ENCODE assay signal across 11 cellular contexts in the genomic region with DNA sequence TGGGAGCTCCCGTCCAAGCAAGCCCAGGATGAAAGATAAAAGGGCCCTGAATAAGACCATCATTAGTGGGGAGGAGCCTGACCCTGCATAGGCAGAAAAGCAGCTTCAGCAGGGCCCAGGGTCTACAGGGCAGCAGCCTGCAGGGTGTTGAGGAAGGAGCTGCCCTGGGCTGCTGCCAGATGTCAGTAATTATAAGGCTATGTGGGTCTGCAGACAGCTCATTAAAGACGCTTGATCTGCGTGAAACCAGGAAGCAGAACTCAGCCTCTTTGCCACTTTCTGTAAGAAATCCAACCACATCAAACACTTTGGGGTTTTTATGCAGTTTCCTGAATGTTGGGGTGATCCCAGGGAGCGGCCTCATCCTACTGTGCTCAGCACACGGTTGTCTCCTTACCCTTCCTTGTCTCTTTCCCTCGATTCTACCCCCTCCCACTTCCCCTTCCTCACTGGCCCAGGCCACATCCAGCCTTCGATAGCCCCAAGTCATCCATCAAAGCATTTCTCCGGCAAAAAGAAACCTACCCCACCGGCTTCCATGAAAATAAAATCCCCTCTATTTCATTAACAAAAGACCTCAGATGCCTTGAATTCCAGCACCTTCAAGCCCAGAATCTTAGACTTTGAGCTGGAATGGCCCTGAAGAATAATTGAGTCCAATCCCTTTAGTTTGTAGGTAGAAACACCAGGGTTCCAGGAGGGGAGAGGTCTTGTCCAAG. TPM values are rescaled to one million over a fixed set of nuclear protein-coding genes. Genes with fewer than 3 reads are reported as not detected.
DNase-seq lines count a peak whose midpoint lies in the region; ATAC-seq and TF ChIP-seq lines count a peak whose summit lies in the region.
"Had no signal": no experiment of that assay in that cellular context is flagged by ENCODE, and none has a peak within 500 bp of the region (broad histone marks: within the 10 kb centered on the region; RNA-seq: fewer than 3 reads in every experiment).

No MANE protein-coding gene starts in this region.

- no peaks in the 10 kb centered on the region for H3K9me3 ChIP-seq in gastrocnemius medialis

- intact Hi-C loops in activated T-helper 1 cell treated with anti-CD3 and anti-CD28 coated beads, Interleukin-12 subunit alpha, Interleukin-12 subunit beta, Interleukin-2, Interleukin-4 antibody, amounts not matched to agents 30 ng/mL and 10 ng/mL and 1 ng/mL, durations not matched to agents 14 hours and 24 hours and 36 hours (cut with micrococcal nuclease) = no loop called here
- intact Hi-C loops in gastrocnemius medialis (cut with DNase I; ENCODE audit: low total_unique reads) = no loop called here

- H3K27ac Mint-ChIP-seq in activated CD8-positive, alpha-beta memory T cell treated with anti-CD3 and anti-CD28 coated beads, Interleukin-2, amount 10 ng/mL, durations not matched to agents 7 days and 5 days = no peak overlapping the region
- no peak overlapping the region for H3K27ac Mint-ChIP-seq in activated T-helper 1 cell treated with anti-CD3 and anti-CD28 coated beads, Interleukin-12 subunit alpha, Interleukin-12 subunit beta, Interleukin-2, Interleukin-4 antibody, amounts not matched to agents 30 ng/mL and 10 ng/mL and 1 ng/mL, durations not matched to agents 14 hours and 24 hours and 36 hours
- H3K27ac Mint-ChIP-seq in stimulated activated effector memory CD8-positive, alpha-beta T cell treated with anti-CD3 and anti-CD28 coated beads, Interleukin-12 subunit alpha, Interleukin-12 subunit beta, amount 100 ng/mL, for 72 hours = no peak overlapping the region
- no peak overlapping the region for H3K27ac Mint-ChIP-seq in glutamatergic neuron (ENCODE audit: unreplicated experiment)

- no peaks in the 10 kb centered on the region for H3K9me3 Mint-ChIP-seq in activated CD8-positive, alpha-beta memory T cell treated with anti-CD3 and anti-CD28 coated beads, Interleukin-2, amount 10 ng/mL, durations not matched to agents 7 days and 5 days (ENCODE audit: low read depth)
- no peaks in the 10 kb centered on the region for H3K9me3 Mint-ChIP-seq in activated T-helper 1 cell treated with anti-CD3 and anti-CD28 coated beads, Interleukin-12 subunit alpha, Interleukin-12 subunit beta, Interleukin-2, Interleukin-4 antibody, amounts not matched to agents 30 ng/mL and 10 ng/mL and 1 ng/mL, durations not matched to agents 14 hours and 24 hours and 36 hours
- H3K9me3 Mint-ChIP-seq in stimulated activated effector memory CD8-positive, alpha-beta T cell treated with anti-CD3 and anti-CD28 coated beads, Interleukin-12 subunit alpha, Interleukin-12 subunit beta, amount 100 ng/mL, for 72 hours = no peaks in the 10 kb centered on the region
- H3K9me3 Mint-ChIP-seq in glutamatergic neuron (ENCODE audit: unreplicated experiment) = no peaks in the 10 kb centered on the region

- no peaks in the 10 kb centered on the region for H3K27me3 ChIP-seq in gastrocnemius medialis

- H3K4me1 Mint-ChIP-seq in activated CD8-positive, alpha-beta memory T cell treated with anti-CD3 and anti-CD28 coated beads, Interleukin-2, amount 10 ng/mL, durations not matched to agents 7 days and 5 days = peaks cover 15% of the 10 kb centered on the region
- peaks cover 17% of the 10 kb centered on the region for H3K4me1 Mint-ChIP-seq in activated T-helper 1 cell treated with anti-CD3 and anti-CD28 coated beads, Interleukin-12 subunit alpha, Interleukin-12 subunit beta, Interleukin-2, Interleukin-4 antibody, amounts not matched to agents 30 ng/mL and 10 ng/mL and 1 ng/mL, durations not matched to agents 14 hours and 24 hours and 36 hours (ENCODE audit: low read depth)
- peaks cover 25% of the 10 kb centered on the region for H3K4me1 Mint-ChIP-seq in stimulated activated effector memory CD8-positive, alpha-beta T cell treated with anti-CD3 and anti-CD28 coated beads, Interleukin-12 subunit alpha, Interleukin-12 subunit beta, amount 100 ng/mL, for 72 hours
- peaks cover 1% of the 10 kb centered on the region for H3K4me1 Mint-ChIP-seq in glutamatergic neuron (ENCODE audit: low read depth, unreplicated experiment)

- peaks cover 7% of the 10 kb centered on the region for H3K27me3 Mint-ChIP-seq in activated CD8-positive, alpha-beta memory T cell treated with anti-CD3 and anti-CD28 coated beads, Interleukin-2, amount 10 ng/mL, durations not matched to agents 7 days and 5 days
- H3K27me3 Mint-ChIP-seq in activated T-helper 1 cell treated with anti-CD3 and anti-CD28 coated beads, Interleukin-12 subunit alpha, Interleukin-12 subunit beta, Interleukin-2, Interleukin-4 antibody, amounts not matched to agents 30 ng/mL and 10 ng/mL and 1 ng/mL, durations not matched to agents 14 hours and 24 hours and 36 hours (ENCODE audit: insufficient read depth) = peaks cover 24% of the 10 kb centered on the region
- H3K27me3 Mint-ChIP-seq in glutamatergic neuron (ENCODE audit: unreplicated experiment) = no peaks in the 10 kb centered on the region

- no peaks in the 10 kb centered on the region for H3K36me3 Mint-ChIP-seq in activated CD8-positive, alpha-beta memory T cell treated with anti-CD3 and anti-CD28 coated beads, Interleukin-2, amount 10 ng/mL, durations not matched to agents 7 days and 5 days
- H3K36me3 Mint-ChIP-seq in activated T-helper 1 cell treated with anti-CD3 and anti-CD28 coated beads, Interleukin-12 subunit alpha, Interleukin-12 subunit beta, Interleukin-2, Interleukin-4 antibody, amounts not matched to agents 30 ng/mL and 10 ng/mL and 1 ng/mL, durations not matched to agents 14 hours and 24 hours and 36 hours (ENCODE audit: low read depth) = no peaks in the 10 kb centered on the region
- H3K36me3 Mint-ChIP-seq in stimulated activated effector memory CD8-positive, alpha-beta T cell treated with anti-CD3 and anti-CD28 coated beads, Interleukin-12 subunit alpha, Interleukin-12 subunit beta, amount 100 ng/mL, for 72 hours = no peaks in the 10 kb centered on the region
- H3K36me3 Mint-ChIP-seq in glutamatergic neuron (ENCODE audit: unreplicated experiment) = no peaks in the 10 kb centered on the region

- no peak overlapping the region for H3K27ac ChIP-seq in gastrocnemius medialis

- CTCF ChIA-PET in activated CD8-positive, alpha-beta memory T cell treated with anti-CD3 and anti-CD28 coated beads, Interleukin-2, amount 10 ng/mL, durations not matched to agents 7 days and 5 days (lab: Charles Lee) = interaction anchor here (1.8 to 2.1 kb wide), 2 partner anchors 8 to 72 kb away, joined by 6 to 7 read pairs; no protein-coding TSS in a partner anchor

- no peak for DNase-seq in activated CD8-positive, alpha-beta memory T cell treated with anti-CD3 and anti-CD28 coated beads, Interleukin-2, amount 10 ng/mL, durations not matched to agents 7 days and 5 days
- no peak for DNase-seq in activated CD8-positive, alpha-beta memory T cell treated with anti-CD3 and anti-CD28 coated beads for 24 hours
- DNase-seq in NCI-H2227 treated with DMSO at 0.1 percent for 48 hours (lab: John Stamatoyannopoulos, UW) (peak; percentile 73), H4 (ENCODE audit: low spot score) (no peak), gastrocnemius medialis (no peak), glutamatergic neuron (no peak)
- peak; percentile 13 for DNase-seq in activated T-helper 1 cell treated with anti-CD3 and anti-CD28 coated beads, Interleukin-12 subunit alpha, Interleukin-12 subunit beta, Interleukin-2, Interleukin-4 antibody, amounts not matched to agents 30 ng/mL and 10 ng/mL and 1 ng/mL, durations not matched to agents 14 hours and 24 hours and 36 hours (ENCODE audit: low spot score)
- DNase-seq in stimulated activated effector memory CD8-positive, alpha-beta T cell treated with anti-CD3 and anti-CD28 coated beads, Interleukin-12 subunit alpha, Interleukin-12 subunit beta, amount 100 ng/mL, for 72 hours (ENCODE audit: low spot score in 2 of 2) = no peak
- DNase-seq: NCI-H1436 treated with DMSO at 0.1 percent for 48 hours had no signal

- in situ Hi-C loops in gastrocnemius medialis (cut with MboI; ENCODE audit: low sequenced_read_pairs in 4 of 4) = no loop called here

- no peaks in the 10 kb centered on the region for H3K36me3 ChIP-seq in gastrocnemius medialis

- H3K4me3 Mint-ChIP-seq in activated CD8-positive, alpha-beta memory T cell treated with anti-CD3 and anti-CD28 coated beads, Interleukin-2, amount 10 ng/mL, durations not matched to agents 7 days and 5 days = no peak overlapping the region
- no peak overlapping the region for H3K4me3 Mint-ChIP-seq in activated T-helper 1 cell treated with anti-CD3 and anti-CD28 coated beads, Interleukin-12 subunit alpha, Interleukin-12 subunit beta, Interleukin-2, Interleukin-4 antibody, amounts not matched to agents 30 ng/mL and 10 ng/mL and 1 ng/mL, durations not matched to agents 14 hours and 24 hours and 36 hours
- no peak overlapping the region for H3K4me3 Mint-ChIP-seq in stimulated activated effector memory CD8-positive, alpha-beta T cell treated with anti-CD3 and anti-CD28 coated beads, Interleukin-12 subunit alpha, Interleukin-12 subunit beta, amount 100 ng/mL, for 72 hours
- H3K4me3 Mint-ChIP-seq in glutamatergic neuron (ENCODE audit: unreplicated experiment) = no peak overlapping the region

- H3K4me1 ChIP-seq in gastrocnemius medialis = no peaks in the 10 kb centered on the region

- ATAC-seq in activated CD8-positive, alpha-beta memory T cell treated with anti-CD3 and anti-CD28 coated beads, Interleukin-2, amount 10 ng/mL, durations not matched to agents 7 days and 5 days = peak; percentile 68
- ATAC-seq in stimulated activated effector memory CD8-positive, alpha-beta T cell treated with anti-CD3 and anti-CD28 coated beads, Interleukin-12 subunit alpha, Interleukin-12 subunit beta, amount 100 ng/mL, for 72 hours = peak; percentile 52
- ATAC-seq in gastrocnemius medialis = no peak

- TF ChIP-seq CTCF in gastrocnemius medialis (IDR thresholded peaks at IDR 0.05 in 4 of 5, conservative IDR thresholded peaks at IDR 0.05 in 1 of 5) (no peak), glutamatergic neuron (IDR thresholded peaks at IDR 0.05; ENCODE audit: partially characterized antibody, unreplicated experiment) (no peak)

- no peak for TF ChIP-seq POLR2A in gastrocnemius medialis (IDR thresholded peaks at IDR 0.05)

- H3K4me3 ChIP-seq in gastrocnemius medialis = no peak overlapping the region

RNA-seq across cellular contexts. Expression of a gene that starts 1.0 kb away (rescaled TPM):
- not detected for total RNA-seq in activated CD8-positive, alpha-beta memory T cell treated with anti-CD3 and anti-CD28 coated beads, Interleukin-2, amount 10 ng/mL, durations not matched to agents 7 days and 5 days
- total RNA-seq in activated T-helper 1 cell treated with anti-CD3 and anti-CD28 coated beads, Interleukin-12 subunit alpha, Interleukin-12 subunit beta, Interleukin-2, Interleukin-4 antibody, amounts not matched to agents 30 ng/mL and 10 ng/mL and 1 ng/mL, durations not matched to agents 14 hours and 24 hours and 36 hours = not detected in 2 replicates
- not detected in 2 replicates for total RNA-seq in H4 (2014; rRNA removed; shearing (Covaris generic))
- not detected for total RNA-seq in gastrocnemius medialis
- not detected for total RNA-seq in glutamatergic neuron (ENCODE audit: unreplicated experiment)
- total RNA-seq: endothelial cell of umbilical vein, myocyte had no signal

Comparison
In these comparisons a context has a peak if more than half of its experiments do, and no peak if none do; other contexts are left out.
1. ATAC-seq: peak in activated CD8-positive, alpha-beta memory T cell treated with anti-CD3 and anti-CD28 coated beads, Interleukin-2, amount 10 ng/mL, durations not matched to agents 7 days and 5 days (single experiment) and stimulated activated effector memory CD8-positive, alpha-beta T cell treated with anti-CD3 and anti-CD28 coated beads, Interleukin-12 subunit alpha, Interleukin-12 subunit beta, amount 100 ng/mL, for 72 hours (single experiment); none in gastrocnemius medialis (0 of 2).
2. DNase-seq: peak in NCI-H2227 treated with DMSO at 0.1 percent for 48 hours (single experiment) and activated T-helper 1 cell treated with anti-CD3 and anti-CD28 coated beads, Interleukin-12 subunit alpha, Interleukin-12 subunit beta, Interleukin-2, Interleukin-4 antibody, amounts not matched to agents 30 ng/mL and 10 ng/mL and 1 ng/mL, durations not matched to agents 14 hours and 24 hours and 36 hours (single experiment); none in activated CD8-positive, alpha-beta memory T cell treated with anti-CD3 and anti-CD28 coated beads, Interleukin-2, amount 10 ng/mL, durations not matched to agents 7 days and 5 days (single experiment), activated CD8-positive, alpha-beta memory T cell treated with anti-CD3 and anti-CD28 coated beads for 24 hours (single experiment), stimulated activated effector memory CD8-positive, alpha-beta T cell treated with anti-CD3 and anti-CD28 coated beads, Interleukin-12 subunit alpha, Interleukin-12 subunit beta, amount 100 ng/mL, for 72 hours (0 of 2), H4 (single experiment), gastrocnemius medialis (0 of 2) and glutamatergic neuron (single experiment).